In the genomic region with DNA sequence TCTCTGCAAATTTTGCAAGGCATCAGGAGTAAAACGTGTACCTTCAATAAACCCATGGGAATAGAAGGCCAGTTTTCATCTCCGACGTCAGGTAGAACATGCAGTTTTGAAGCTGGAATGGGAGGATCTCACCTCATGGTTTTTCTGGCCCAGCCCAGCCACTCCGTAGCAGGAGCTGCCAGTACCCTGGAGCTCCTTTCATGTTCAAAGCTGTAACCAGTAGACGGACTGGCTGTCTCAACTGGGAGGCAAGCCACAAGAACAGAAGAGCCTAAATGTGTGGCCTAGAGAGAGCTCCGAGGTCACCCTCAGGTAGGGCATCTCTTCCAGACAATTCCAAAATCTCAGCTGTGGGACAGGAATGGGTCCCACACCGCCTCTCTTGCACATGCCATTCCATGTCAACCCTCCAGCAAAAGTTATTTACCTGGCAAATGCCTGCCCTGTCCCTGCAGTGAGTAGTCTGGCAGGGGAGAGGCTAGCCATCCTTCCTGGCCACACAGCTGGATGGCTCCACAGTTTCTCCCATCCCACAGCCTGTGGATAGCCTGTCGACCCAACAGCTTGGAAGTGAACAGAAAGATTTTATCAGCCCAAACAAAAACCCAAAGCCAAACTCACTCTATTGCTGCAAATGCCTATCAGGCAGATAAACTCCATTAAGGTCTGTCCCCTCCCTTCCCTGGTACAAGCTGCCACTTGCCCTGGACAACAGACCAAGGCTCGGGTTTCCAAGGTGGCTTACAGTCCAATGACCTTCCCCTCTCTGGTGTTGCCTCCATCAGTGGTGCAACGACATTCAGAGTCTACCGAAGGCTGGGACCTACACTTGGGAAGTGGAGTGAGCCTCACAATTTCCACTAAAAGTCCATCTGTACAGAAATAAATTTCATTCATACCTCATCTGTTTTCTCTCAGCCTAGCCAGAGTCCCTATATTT, we compare ENCODE assay signal across 14 cellular contexts. TPM values are rescaled to one million over a fixed set of nuclear protein-coding genes. Genes with fewer than 3 reads are reported as not detected.
A peak's percentile ranks its signal among the peaks of the same experiment; 100 is the strongest.
DNase-seq lines count a peak whose midpoint lies in the region; ATAC-seq and TF ChIP-seq lines count a peak whose summit lies in the region.
"Had no signal": no experiment of that assay in that cellular context is flagged by ENCODE, and none has a peak within 500 bp of the region (broad histone marks: within the 10 kb centered on the region; RNA-seq: fewer than 3 reads in every experiment).

No MANE protein-coding gene starts in this region.

- no peak overlapping the region for H3K9ac ChIP-seq in PC-3 (ENCODE audit: low read length)

- DNase-seq in NCI-H1417 (lab: John Stamatoyannopoulos, UW) (peak; percentile 33 to 72 (median 33)), NCI-H1417 treated with DMSO at 0.1 percent for 48 hours (lab: John Stamatoyannopoulos, UW) (no peak), PC-3 (no peak), esophagus muscularis mucosa (ENCODE audit: extremely low spot score) (peak; percentile 89)
- no peak for DNase-seq in activated CD4-positive, alpha-beta T cell treated with anti-CD3 and anti-CD28 coated beads, Interleukin-2, amount 50 U/mL, for 4 hours
- DNase-seq in activated effector memory CD4-positive, alpha-beta T cell treated with anti-CD3 and anti-CD28 coated beads, Interleukin-2, amount 50 U/mL, for 16 hours = no peak
- DNase-seq: H7, NCI-H1048, SIG-M5 had no signal

- H4K20me1 ChIP-seq in PC-3 (ENCODE audit: low read length) = no peaks in the 10 kb centered on the region

- no peak for TF ChIP-seq EP300 in esophagus muscularis mucosa (IDR thresholded peaks at IDR 0.05)

- no peak overlapping the region for H3K4me3 Mint-ChIP-seq in stimulated activated memory B cell treated with anti-CD40 and anti-IgM and Interleukin-4, amounts not matched to agents 10 μg/mL and 1 μg/mL and 100 μg/mL, for 72 hours

- peaks cover 48% of the 10 kb centered on the region for H3K27me3 Mint-ChIP-seq in stimulated activated memory B cell treated with anti-CD40 and anti-IgM and Interleukin-4, amounts not matched to agents 10 μg/mL and 1 μg/mL and 100 μg/mL, for 72 hours

- H3K27ac Mint-ChIP-seq in stimulated activated memory B cell treated with anti-CD40 and anti-IgM and Interleukin-4, amounts not matched to agents 10 μg/mL and 1 μg/mL and 100 μg/mL, for 72 hours = peak overlapping the region; percentile 17

- H3K9me3 ChIP-seq in PC-3 (ENCODE audit: low read length) (no peaks in the 10 kb centered on the region), esophagus muscularis mucosa (no peaks in the 10 kb centered on the region)
- H3K9me3 ChIP-seq: right lobe of liver had no signal

- no peak for ATAC-seq in PC-3
- ATAC-seq in stimulated activated memory B cell treated with anti-CD40 and anti-IgM and Interleukin-4, amounts not matched to agents 10 μg/mL and 1 μg/mL and 100 μg/mL, for 72 hours = no peak
- no peak for ATAC-seq in HG02885 (IDR thresholded peaks at IDR 0.05; ENCODE audit: poor library complexity, unreplicated experiment)
- ATAC-seq: right lobe of liver had no signal

- peak overlapping the region; percentile 79; the same call in 1 of the 2 replicates for H2AFZ ChIP-seq in PC-3 (ENCODE audit: low read length)

- no peaks in the 10 kb centered on the region for H3K79me2 ChIP-seq in PC-3 (ENCODE audit: low read length)

- TF ChIP-seq POLR2A in esophagus muscularis mucosa (IDR thresholded peaks at IDR 0.05; ENCODE audit: low read depth) = no peak

- POLR2A ChIA-PET in PC-3 (lab: Charles Lee; ENCODE audit: unreplicated experiment) = no interaction called here

- peaks cover 31% of the 10 kb centered on the region for H3K4me1 Mint-ChIP-seq in stimulated activated memory B cell treated with anti-CD40 and anti-IgM and Interleukin-4, amounts not matched to agents 10 μg/mL and 1 μg/mL and 100 μg/mL, for 72 hours

- H3K36me3 ChIP-seq in PC-3 (ENCODE audit: low read depth, low read length) (no peaks in the 10 kb centered on the region), esophagus muscularis mucosa (no peaks in the 10 kb centered on the region)
- H3K36me3 ChIP-seq: right lobe of liver had no signal

- no peaks in the 10 kb centered on the region for H3K36me3 Mint-ChIP-seq in stimulated activated memory B cell treated with anti-CD40 and anti-IgM and Interleukin-4, amounts not matched to agents 10 μg/mL and 1 μg/mL and 100 μg/mL, for 72 hours

- peak overlapping the region; percentile 74 for H3K4me2 ChIP-seq in PC-3 (ENCODE audit: low read length)

- intact Hi-C loops in PC-3 (cut with micrococcal nuclease) (no loop called here), esophagus muscularis mucosa (cut with DNase I) (no loop called here)

- no peaks in the 10 kb centered on the region for H3F3A ChIP-seq in PC-3 (ENCODE audit: low read length, unreplicated experiment)

- CTCF ChIA-PET in PC-3 (lab: Charles Lee) = no interaction called here

- WGBS in esophagus muscularis mucosa = 80% methylated on average over 10 of the region's 11 CpGs

- H3K9me2 ChIP-seq in PC-3 (replicated peaks; ENCODE audit: low read length) = no peaks in the 10 kb centered on the region

- no peak overlapping the region for H3K4me3 ChIP-seq in PC-3 (ENCODE audit: low read length)
- H3K4me3 ChIP-seq in esophagus muscularis mucosa = no peak overlapping the region
- H3K4me3 ChIP-seq: right lobe of liver had no signal

- H3K27me3 ChIP-seq in PC-3 (ENCODE audit: low read length) (no peaks in the 10 kb centered on the region), esophagus muscularis mucosa (no peaks in the 10 kb centered on the region)
- H3K27me3 ChIP-seq: right lobe of liver had no signal

- no peak for TF ChIP-seq CTCF in PC-3 (conservative IDR thresholded peaks at IDR 0.05; ENCODE audit: low read depth, low read length)
- TF ChIP-seq CTCF in esophagus muscularis mucosa (IDR thresholded peaks at IDR 0.05) = no peak

- no peaks in the 10 kb centered on the region for H3K9me3 Mint-ChIP-seq in stimulated activated memory B cell treated with anti-CD40 and anti-IgM and Interleukin-4, amounts not matched to agents 10 μg/mL and 1 μg/mL and 100 μg/mL, for 72 hours

- H3K27ac ChIP-seq in PC-3 (ENCODE audit: low read length) (peak overlapping the region; percentile 81), esophagus muscularis mucosa (replicated peaks in 1 of 4) (no peak overlapping the region)
- H3K27ac ChIP-seq: right lobe of liver had no signal

- BruUV-seq in PC-3 (replicated peaks; lab: Mats Ljungman, UMichigan) = no TSS peak

- H3K4me1 ChIP-seq in PC-3 (ENCODE audit: insufficient read depth, low read length) (peaks cover 45% of the 10 kb centered on the region), esophagus muscularis mucosa (peaks cover 0 to 26% (median 20%) of the 10 kb centered on the region in 4 donors)
- H3K4me1 ChIP-seq: right lobe of liver had no signal

RNA-seq across cellular contexts. Expression of a gene that starts 27.8 kb away (rescaled TPM):
- total RNA-seq in PC-3 (2014; rRNA removed) = 0.40 TPM in 1 of 2 replicates, not detected in the other
- total RNA-seq in esophagus muscularis mucosa = 1 to 10 TPM; 1.7 to 4.7 (median 3.3) TPM
- total RNA-seq: A673, fibroblast of villous mesenchyme had no signal

Comparison
In these comparisons a context has a peak if more than half of its experiments do, and no peak if none do; other contexts are left out.
1. DNase-seq: peak in NCI-H1417 (3 of 3) and esophagus muscularis mucosa (single experiment); none in NCI-H1417 treated with DMSO at 0.1 percent for 48 hours (single experiment), PC-3 (single experiment), activated CD4-positive, alpha-beta T cell treated with anti-CD3 and anti-CD28 coated beads, Interleukin-2, amount 50 U/mL, for 4 hours (0 of 2) and activated effector memory CD4-positive, alpha-beta T cell treated with anti-CD3 and anti-CD28 coated beads, Interleukin-2, amount 50 U/mL, for 16 hours (single experiment).